Comparison of ENCODE assay signal across 1 cellular context in genomic region chr20:540391-541201, GRCh38.
A peak's percentile ranks its signal among the peaks of the same experiment; 100 is the strongest.
TF ChIP-seq lines count a peak whose summit lies in the region.

No MANE protein-coding gene starts in this region.

TF ChIP-seq in HepG2, 621 proteins besides CTCF, POLR2A, EP300 and RAD21 (continued from another document and continues in another):
- TF ChIP-seq, protein P1, sequence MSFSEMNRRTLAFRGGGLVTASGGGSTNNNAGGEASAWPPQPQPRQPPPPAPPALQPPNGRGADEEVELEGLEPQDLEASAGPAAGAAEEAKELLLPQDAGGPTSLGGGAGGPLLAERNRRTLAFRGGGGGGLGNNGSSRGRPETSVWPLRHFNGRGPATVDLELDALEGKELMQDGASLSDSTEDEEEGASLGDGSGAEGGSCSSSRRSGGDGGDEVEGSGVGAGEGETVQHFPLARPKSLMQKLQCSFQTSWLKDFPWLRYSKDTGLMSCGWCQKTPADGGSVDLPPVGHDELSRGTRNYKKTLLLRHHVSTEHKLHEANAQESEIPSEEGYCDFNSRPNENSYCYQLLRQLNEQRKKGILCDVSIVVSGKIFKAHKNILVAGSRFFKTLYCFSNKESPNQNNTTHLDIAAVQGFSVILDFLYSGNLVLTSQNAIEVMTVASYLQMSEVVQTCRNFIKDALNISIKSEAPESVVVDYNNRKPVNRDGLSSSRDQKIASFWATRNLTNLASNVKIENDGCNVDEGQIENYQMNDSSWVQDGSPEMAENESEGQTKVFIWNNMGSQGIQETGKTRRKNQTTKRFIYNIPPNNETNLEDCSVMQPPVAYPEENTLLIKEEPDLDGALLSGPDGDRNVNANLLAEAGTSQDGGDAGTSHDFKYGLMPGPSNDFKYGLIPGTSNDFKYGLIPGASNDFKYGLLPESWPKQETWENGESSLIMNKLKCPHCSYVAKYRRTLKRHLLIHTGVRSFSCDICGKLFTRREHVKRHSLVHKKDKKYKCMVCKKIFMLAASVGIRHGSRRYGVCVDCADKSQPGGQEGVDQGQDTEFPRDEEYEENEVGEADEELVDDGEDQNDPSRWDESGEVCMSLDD (CRISPR knock-in tag; IDR thresholded peaks at IDR 0.05; ENCODE audit: borderline replicate concordance) = peak; percentile 79; the same call in 1 of the 2 replicates
- TF ChIP-seq, protein P2, sequence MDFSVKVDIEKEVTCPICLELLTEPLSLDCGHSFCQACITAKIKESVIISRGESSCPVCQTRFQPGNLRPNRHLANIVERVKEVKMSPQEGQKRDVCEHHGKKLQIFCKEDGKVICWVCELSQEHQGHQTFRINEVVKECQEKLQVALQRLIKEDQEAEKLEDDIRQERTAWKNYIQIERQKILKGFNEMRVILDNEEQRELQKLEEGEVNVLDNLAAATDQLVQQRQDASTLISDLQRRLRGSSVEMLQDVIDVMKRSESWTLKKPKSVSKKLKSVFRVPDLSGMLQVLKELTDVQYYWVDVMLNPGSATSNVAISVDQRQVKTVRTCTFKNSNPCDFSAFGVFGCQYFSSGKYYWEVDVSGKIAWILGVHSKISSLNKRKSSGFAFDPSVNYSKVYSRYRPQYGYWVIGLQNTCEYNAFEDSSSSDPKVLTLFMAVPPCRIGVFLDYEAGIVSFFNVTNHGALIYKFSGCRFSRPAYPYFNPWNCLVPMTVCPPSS (IDR thresholded peaks at IDR 0.05) = no peak
- peak; percentile 63 for TF ChIP-seq ZMYM4 (CRISPR knock-in tag; IDR thresholded peaks at IDR 0.05)
- no peak for TF ChIP-seq HNRNPUL1 (IDR thresholded peaks at IDR 0.05; ENCODE audit: low read depth, low read length)
- TF ChIP-seq RXRB (CRISPR knock-in tag; IDR thresholded peaks at IDR 0.05; ENCODE audit: borderline replicate concordance) = no peak
- TF ChIP-seq ATAD3A (CRISPR knock-in tag; IDR thresholded peaks at IDR 0.05) = no peak
- no peak for TF ChIP-seq HBP1 (CRISPR knock-in tag; IDR thresholded peaks at IDR 0.05; ENCODE audit: low read depth)
- TF ChIP-seq, protein P3, sequence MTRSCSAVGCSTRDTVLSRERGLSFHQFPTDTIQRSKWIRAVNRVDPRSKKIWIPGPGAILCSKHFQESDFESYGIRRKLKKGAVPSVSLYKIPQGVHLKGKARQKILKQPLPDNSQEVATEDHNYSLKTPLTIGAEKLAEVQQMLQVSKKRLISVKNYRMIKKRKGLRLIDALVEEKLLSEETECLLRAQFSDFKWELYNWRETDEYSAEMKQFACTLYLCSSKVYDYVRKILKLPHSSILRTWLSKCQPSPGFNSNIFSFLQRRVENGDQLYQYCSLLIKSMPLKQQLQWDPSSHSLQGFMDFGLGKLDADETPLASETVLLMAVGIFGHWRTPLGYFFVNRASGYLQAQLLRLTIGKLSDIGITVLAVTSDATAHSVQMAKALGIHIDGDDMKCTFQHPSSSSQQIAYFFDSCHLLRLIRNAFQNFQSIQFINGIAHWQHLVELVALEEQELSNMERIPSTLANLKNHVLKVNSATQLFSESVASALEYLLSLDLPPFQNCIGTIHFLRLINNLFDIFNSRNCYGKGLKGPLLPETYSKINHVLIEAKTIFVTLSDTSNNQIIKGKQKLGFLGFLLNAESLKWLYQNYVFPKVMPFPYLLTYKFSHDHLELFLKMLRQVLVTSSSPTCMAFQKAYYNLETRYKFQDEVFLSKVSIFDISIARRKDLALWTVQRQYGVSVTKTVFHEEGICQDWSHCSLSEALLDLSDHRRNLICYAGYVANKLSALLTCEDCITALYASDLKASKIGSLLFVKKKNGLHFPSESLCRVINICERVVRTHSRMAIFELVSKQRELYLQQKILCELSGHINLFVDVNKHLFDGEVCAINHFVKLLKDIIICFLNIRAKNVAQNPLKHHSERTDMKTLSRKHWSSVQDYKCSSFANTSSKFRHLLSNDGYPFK (CRISPR knock-in tag; IDR thresholded peaks at IDR 0.05; ENCODE audit: borderline replicate concordance) = no peak
- TF ChIP-seq ZNF562 (CRISPR knock-in tag; IDR thresholded peaks at IDR 0.05; ENCODE audit: borderline replicate concordance) = no peak
- TF ChIP-seq AKNA (CRISPR knock-in tag; IDR thresholded peaks at IDR 0.05; ENCODE audit: borderline replicate concordance) = no peak
- TF ChIP-seq ZFP36 (IDR thresholded peaks at IDR 0.05; ENCODE audit: borderline replicate concordance, low read depth, low read length, partially characterized antibody) = no peak
- no peak for TF ChIP-seq GPN1 (CRISPR knock-in tag; IDR thresholded peaks at IDR 0.05; ENCODE audit: borderline replicate concordance)
- TF ChIP-seq, protein P4, sequence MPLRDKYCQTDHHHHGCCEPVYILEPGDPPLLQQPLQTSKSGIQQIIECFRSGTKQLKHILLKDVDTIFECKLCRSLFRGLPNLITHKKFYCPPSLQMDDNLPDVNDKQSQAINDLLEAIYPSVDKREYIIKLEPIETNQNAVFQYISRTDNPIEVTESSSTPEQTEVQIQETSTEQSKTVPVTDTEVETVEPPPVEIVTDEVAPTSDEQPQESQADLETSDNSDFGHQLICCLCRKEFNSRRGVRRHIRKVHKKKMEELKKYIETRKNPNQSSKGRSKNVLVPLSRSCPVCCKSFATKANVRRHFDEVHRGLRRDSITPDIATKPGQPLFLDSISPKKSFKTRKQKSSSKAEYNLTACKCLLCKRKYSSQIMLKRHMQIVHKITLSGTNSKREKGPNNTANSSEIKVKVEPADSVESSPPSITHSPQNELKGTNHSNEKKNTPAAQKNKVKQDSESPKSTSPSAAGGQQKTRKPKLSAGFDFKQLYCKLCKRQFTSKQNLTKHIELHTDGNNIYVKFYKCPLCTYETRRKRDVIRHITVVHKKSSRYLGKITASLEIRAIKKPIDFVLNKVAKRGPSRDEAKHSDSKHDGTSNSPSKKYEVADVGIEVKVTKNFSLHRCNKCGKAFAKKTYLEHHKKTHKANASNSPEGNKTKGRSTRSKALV (CRISPR knock-in tag; IDR thresholded peaks at IDR 0.05) = no peak
- TF ChIP-seq ELF4 (CRISPR knock-in tag; IDR thresholded peaks at IDR 0.05; ENCODE audit: borderline replicate concordance) = 0 out of 2 replicates have a peak, but pooled peaks have one; percentile 74
- TF ChIP-seq, protein P5, sequence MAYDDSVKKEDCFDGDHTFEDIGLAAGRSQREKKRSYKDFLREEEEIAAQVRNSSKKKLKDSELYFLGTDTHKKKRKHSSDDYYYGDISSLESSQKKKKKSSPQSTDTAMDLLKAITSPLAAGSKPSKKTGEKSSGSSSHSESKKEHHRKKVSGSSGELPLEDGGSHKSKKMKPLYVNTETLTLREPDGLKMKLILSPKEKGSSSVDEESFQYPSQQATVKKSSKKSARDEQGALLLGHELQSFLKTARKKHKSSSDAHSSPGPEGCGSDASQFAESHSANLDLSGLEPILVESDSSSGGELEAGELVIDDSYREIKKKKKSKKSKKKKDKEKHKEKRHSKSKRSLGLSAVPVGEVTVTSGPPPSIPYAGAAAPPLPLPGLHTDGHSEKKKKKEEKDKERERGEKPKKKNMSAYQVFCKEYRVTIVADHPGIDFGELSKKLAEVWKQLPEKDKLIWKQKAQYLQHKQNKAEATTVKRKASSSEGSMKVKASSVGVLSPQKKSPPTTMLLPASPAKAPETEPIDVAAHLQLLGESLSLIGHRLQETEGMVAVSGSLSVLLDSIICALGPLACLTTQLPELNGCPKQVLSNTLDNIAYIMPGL (CRISPR knock-in tag; IDR thresholded peaks at IDR 0.05; ENCODE audit: borderline replicate concordance in 1 of 2, low read depth in 1 of 2) = no peak; a peak in 1 of 4 replicates
- no peak for TF ChIP-seq U2AF2 (IDR thresholded peaks at IDR 0.05; ENCODE audit: low read depth, low read length)
- TF ChIP-seq ZNF263 (CRISPR knock-in tag; IDR thresholded peaks at IDR 0.05) = no peak
- no peak for TF ChIP-seq GATAD1 (CRISPR knock-in tag; IDR thresholded peaks at IDR 0.05)
- TF ChIP-seq, protein P6, sequence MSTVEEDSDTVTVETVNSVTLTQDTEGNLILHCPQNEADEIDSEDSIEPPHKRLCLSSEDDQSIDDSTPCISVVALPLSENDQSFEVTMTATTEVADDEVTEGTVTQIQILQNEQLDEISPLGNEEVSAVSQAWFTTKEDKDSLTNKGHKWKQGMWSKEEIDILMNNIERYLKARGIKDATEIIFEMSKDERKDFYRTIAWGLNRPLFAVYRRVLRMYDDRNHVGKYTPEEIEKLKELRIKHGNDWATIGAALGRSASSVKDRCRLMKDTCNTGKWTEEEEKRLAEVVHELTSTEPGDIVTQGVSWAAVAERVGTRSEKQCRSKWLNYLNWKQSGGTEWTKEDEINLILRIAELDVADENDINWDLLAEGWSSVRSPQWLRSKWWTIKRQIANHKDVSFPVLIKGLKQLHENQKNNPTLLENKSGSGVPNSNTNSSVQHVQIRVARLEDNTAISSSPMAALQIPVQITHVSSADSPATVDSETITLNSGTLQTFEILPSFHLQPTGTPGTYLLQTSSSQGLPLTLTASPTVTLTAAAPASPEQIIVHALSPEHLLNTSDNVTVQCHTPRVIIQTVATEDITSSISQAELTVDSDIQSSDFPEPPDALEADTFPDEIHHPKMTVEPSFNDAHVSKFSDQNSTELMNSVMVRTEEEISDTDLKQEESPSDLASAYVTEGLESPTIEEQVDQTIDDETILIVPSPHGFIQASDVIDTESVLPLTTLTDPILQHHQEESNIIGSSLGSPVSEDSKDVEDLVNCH (CRISPR knock-in tag; IDR thresholded peaks at IDR 0.05) = no peak
- TF ChIP-seq, protein P7, sequence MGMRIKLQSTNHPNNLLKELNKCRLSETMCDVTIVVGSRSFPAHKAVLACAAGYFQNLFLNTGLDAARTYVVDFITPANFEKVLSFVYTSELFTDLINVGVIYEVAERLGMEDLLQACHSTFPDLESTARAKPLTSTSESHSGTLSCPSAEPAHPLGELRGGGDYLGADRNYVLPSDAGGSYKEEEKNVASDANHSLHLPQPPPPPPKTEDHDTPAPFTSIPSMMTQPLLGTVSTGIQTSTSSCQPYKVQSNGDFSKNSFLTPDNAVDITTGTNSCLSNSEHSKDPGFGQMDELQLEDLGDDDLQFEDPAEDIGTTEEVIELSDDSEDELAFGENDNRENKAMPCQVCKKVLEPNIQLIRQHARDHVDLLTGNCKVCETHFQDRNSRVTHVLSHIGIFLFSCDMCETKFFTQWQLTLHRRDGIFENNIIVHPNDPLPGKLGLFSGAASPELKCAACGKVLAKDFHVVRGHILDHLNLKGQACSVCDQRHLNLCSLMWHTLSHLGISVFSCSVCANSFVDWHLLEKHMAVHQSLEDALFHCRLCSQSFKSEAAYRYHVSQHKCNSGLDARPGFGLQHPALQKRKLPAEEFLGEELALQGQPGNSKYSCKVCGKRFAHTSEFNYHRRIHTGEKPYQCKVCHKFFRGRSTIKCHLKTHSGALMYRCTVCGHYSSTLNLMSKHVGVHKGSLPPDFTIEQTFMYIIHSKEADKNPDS (CRISPR knock-in tag; IDR thresholded peaks at IDR 0.05) = no peak
- TF ChIP-seq SUZ12 (IDR thresholded peaks at IDR 0.05; ENCODE audit: low read depth, low read length) = no peak
- TF ChIP-seq GABPB1 (CRISPR knock-in tag; IDR thresholded peaks at IDR 0.05) = no peak
- TF ChIP-seq ZSCAN12 (CRISPR knock-in tag; IDR thresholded peaks at IDR 0.05) = no peak
- no peak for TF ChIP-seq ZFY (CRISPR knock-in tag; IDR thresholded peaks at IDR 0.05)
- TF ChIP-seq ZNF143 (CRISPR knock-in tag; IDR thresholded peaks at IDR 0.05) = no peak
- no peak for TF ChIP-seq SOX5 (CRISPR knock-in tag; IDR thresholded peaks at IDR 0.05; ENCODE audit: borderline replicate concordance)
- no peak for TF ChIP-seq NCOA5 (CRISPR knock-in tag; IDR thresholded peaks at IDR 0.05)
- 0 out of 2 replicates have a peak, but pooled peaks have one; percentile 49 for TF ChIP-seq THAP7 (CRISPR knock-in tag; IDR thresholded peaks at IDR 0.05)
- TF ChIP-seq MZF1 (CRISPR knock-in tag; IDR thresholded peaks at IDR 0.05; ENCODE audit: borderline replicate concordance) = no peak
- no peak for TF ChIP-seq ZNF564 (CRISPR knock-in tag; IDR thresholded peaks at IDR 0.05)
- no peak for TF ChIP-seq RARA (CRISPR knock-in tag; IDR thresholded peaks at IDR 0.05)
